1 cellular context compared by ENCODE assay signal in the genomic region with DNA sequence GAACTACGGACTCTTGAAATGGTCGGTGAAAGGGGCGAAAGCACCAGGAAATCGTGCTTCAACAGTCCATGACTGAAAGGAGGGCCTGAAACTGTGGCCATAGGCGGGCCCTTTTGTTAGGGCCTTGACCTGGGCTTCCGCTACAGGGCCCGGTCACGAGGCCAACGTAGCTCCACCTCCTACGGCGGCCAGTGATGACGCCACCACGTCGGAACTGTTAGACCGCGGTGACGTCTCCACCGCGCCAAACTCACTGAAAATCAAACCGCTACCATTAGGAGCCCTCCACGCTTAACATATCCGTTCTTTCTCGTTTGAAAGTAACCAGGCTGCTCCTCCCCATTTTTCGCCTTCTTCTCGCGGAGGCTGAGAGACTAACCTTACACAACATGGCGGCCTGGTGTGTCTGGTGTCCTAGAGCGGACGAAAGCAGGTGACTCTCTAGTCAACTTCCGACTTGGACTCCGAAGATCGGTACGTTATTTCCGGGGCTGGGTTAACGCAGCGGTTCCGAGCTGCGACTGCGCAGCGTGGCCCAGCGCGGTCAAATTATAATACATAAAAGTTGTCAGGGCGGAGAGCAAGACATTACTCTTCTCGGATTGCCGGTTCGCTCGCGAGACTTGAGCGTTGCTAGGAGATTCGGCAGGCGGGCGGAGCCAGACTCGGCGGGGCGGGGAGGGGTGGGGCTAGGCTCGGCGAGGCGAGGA.
TF ChIP-seq lines count a peak whose summit lies in the region.

No MANE protein-coding gene starts in this region.

TF ChIP-seq in HEK293, 187 proteins besides CTCF, POLR2A, EP300 and RAD21 (continued from another document):
- TF ChIP-seq, protein P1, sequence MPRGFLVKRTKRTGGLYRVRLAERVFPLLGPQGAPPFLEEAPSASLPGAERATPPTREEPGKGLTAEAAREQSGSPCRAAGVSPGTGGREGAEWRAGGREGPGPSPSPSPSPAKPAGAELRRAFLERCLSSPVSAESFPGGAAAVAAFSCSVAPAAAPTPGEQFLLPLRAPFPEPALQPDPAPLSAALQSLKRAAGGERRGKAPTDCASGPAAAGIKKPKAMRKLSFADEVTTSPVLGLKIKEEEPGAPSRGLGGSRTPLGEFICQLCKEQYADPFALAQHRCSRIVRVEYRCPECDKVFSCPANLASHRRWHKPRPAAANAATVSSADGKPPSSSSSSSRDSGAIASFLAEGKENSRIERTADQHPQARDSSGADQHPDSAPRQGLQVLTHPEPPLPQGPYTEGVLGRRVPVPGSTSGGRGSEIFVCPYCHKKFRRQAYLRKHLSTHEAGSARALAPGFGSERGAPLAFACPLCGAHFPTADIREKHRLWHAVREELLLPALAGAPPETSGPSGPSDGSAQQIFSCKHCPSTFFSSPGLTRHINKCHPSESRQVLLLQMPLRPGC (tag by site-specific recombination; IDR thresholded peaks at IDR 0.05) = peak; percentile 90
- TF ChIP-seq ZBTB8A (tag by site-specific recombination; IDR thresholded peaks at IDR 0.05) = no peak; the same call in 1 of the 2 replicates
- peak; percentile 97 for TF ChIP-seq YY1 (tag by site-specific recombination; IDR thresholded peaks at IDR 0.05)
- peak; percentile 29; the same call in 1 of the 2 replicates for TF ChIP-seq TRIM28 (IDR thresholded peaks at IDR 0.05; ENCODE audit: borderline replicate concordance, low read length)
- TF ChIP-seq ZNF76 (tag by site-specific recombination; IDR thresholded peaks at IDR 0.05; ENCODE audit: borderline replicate concordance, low read depth) = peak; percentile 88
- TF ChIP-seq, protein P2, sequence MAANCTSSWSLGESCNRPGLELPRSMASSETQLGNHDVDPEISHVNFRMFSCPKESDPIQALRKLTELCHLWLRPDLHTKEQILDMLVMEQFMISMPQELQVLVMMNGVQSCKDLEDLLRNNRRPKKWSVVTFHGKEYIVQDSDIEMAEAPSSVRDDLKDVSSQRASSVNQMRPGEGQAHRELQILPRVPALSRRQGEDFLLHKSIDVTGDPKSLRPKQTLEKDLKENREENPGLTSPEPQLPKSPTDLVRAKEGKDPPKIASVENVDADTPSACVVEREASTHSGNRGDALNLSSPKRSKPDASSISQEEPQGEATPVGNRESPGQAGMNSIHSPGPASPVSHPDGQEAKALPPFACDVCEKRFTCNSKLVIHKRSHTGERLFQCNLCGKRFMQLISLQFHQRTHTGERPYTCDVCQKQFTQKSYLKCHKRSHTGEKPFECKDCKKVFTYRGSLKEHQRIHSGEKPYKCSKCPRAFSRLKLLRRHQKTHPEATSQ (tag by site-specific recombination; IDR thresholded peaks at IDR 0.05) = peak; percentile 93
- TF ChIP-seq ZNF843 (tag by site-specific recombination; IDR thresholded peaks at IDR 0.05) = peak; percentile 80
- TF ChIP-seq ZSCAN23 (tag by site-specific recombination; IDR thresholded peaks at IDR 0.05) = peak; percentile 89; the same call in 1 of the 2 replicates
- TF ChIP-seq ZNF37A (tag by site-specific recombination; IDR thresholded peaks at IDR 0.05) = no peak
- TF ChIP-seq, protein P3, sequence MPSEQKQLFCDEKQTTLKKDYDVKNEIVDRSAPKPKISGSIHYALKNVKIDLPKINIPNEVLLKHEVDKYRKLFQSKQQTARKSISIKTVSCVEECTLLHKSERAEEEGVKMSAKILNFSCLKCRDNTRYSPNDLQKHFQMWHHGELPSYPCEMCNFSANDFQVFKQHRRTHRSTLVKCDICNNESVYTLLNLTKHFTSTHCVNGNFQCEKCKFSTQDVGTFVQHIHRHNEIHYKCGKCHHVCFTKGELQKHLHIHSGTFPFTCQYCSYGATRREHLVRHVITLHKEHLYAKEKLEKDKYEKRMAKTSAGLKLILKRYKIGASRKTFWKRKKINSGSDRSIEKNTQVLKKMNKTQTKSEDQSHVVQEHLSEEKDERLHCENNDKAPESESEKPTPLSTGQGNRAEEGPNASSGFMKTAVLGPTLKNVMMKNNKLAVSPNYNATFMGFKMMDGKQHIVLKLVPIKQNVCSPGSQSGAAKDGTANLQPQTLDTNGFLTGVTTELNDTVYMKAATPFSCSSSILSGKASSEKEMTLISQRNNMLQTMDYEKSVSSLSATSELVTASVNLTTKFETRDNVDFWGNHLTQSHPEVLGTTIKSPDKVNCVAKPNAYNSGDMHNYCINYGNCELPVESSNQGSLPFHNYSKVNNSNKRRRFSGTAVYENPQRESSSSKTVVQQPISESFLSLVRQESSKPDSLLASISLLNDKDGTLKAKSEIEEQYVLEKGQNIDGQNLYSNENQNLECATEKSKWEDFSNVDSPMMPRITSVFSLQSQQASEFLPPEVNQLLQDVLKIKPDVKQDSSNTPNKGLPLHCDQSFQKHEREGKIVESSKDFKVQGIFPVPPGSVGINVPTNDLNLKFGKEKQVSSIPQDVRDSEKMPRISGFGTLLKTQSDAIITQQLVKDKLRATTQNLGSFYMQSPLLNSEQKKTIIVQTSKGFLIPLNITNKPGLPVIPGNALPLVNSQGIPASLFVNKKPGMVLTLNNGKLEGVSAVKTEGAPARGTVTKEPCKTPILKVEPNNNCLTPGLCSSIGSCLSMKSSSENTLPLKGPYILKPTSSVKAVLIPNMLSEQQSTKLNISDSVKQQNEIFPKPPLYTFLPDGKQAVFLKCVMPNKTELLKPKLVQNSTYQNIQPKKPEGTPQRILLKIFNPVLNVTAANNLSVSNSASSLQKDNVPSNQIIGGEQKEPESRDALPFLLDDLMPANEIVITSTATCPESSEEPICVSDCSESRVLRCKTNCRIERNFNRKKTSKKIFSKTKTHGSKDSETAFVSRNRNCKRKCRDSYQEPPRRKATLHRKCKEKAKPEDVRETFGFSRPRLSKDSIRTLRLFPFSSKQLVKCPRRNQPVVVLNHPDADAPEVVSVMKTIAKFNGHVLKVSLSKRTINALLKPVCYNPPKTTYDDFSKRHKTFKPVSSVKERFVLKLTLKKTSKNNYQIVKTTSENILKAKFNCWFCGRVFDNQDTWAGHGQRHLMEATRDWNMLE (tag by site-specific recombination; conservative IDR thresholded peaks at IDR 0.05; ENCODE audit: low read depth) = peak; percentile 99
- no peak for TF ChIP-seq ZNF140 (tag by site-specific recombination; IDR thresholded peaks at IDR 0.05)
- TF ChIP-seq KLF1 (tag by site-specific recombination; IDR thresholded peaks at IDR 0.05) = no peak
- TF ChIP-seq ZNF610 (tag by site-specific recombination; IDR thresholded peaks at IDR 0.05; ENCODE audit: borderline replicate concordance) = peak; percentile 80
- TF ChIP-seq ZFP37 (tag by site-specific recombination; IDR thresholded peaks at IDR 0.05) = peak; percentile 81; the same call in 1 of the 2 replicates
- TF ChIP-seq ZNF311 (tag by site-specific recombination; IDR thresholded peaks at IDR 0.05; ENCODE audit: borderline replicate concordance) = no peak
- TF ChIP-seq SCRT1 (tag by site-specific recombination; IDR thresholded peaks at IDR 0.05; ENCODE audit: borderline replicate concordance) = no peak
- TF ChIP-seq ZNF121 (tag by site-specific recombination; IDR thresholded peaks at IDR 0.05) = peak; percentile 42; the same call in 1 of the 2 replicates
- TF ChIP-seq, protein P4, sequence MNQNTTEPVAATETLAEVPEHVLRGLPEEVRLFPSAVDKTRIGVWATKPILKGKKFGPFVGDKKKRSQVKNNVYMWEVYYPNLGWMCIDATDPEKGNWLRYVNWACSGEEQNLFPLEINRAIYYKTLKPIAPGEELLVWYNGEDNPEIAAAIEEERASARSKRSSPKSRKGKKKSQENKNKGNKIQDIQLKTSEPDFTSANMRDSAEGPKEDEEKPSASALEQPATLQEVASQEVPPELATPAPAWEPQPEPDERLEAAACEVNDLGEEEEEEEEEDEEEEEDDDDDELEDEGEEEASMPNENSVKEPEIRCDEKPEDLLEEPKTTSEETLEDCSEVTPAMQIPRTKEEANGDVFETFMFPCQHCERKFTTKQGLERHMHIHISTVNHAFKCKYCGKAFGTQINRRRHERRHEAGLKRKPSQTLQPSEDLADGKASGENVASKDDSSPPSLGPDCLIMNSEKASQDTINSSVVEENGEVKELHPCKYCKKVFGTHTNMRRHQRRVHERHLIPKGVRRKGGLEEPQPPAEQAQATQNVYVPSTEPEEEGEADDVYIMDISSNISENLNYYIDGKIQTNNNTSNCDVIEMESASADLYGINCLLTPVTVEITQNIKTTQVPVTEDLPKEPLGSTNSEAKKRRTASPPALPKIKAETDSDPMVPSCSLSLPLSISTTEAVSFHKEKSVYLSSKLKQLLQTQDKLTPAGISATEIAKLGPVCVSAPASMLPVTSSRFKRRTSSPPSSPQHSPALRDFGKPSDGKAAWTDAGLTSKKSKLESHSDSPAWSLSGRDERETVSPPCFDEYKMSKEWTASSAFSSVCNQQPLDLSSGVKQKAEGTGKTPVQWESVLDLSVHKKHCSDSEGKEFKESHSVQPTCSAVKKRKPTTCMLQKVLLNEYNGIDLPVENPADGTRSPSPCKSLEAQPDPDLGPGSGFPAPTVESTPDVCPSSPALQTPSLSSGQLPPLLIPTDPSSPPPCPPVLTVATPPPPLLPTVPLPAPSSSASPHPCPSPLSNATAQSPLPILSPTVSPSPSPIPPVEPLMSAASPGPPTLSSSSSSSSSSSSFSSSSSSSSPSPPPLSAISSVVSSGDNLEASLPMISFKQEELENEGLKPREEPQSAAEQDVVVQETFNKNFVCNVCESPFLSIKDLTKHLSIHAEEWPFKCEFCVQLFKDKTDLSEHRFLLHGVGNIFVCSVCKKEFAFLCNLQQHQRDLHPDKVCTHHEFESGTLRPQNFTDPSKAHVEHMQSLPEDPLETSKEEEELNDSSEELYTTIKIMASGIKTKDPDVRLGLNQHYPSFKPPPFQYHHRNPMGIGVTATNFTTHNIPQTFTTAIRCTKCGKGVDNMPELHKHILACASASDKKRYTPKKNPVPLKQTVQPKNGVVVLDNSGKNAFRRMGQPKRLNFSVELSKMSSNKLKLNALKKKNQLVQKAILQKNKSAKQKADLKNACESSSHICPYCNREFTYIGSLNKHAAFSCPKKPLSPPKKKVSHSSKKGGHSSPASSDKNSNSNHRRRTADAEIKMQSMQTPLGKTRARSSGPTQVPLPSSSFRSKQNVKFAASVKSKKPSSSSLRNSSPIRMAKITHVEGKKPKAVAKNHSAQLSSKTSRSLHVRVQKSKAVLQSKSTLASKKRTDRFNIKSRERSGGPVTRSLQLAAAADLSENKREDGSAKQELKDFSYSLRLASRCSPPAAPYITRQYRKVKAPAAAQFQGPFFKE (tag by site-specific recombination; IDR thresholded peaks at IDR 0.05; ENCODE audit: borderline replicate concordance) = no peak
- TF ChIP-seq, protein P5, sequence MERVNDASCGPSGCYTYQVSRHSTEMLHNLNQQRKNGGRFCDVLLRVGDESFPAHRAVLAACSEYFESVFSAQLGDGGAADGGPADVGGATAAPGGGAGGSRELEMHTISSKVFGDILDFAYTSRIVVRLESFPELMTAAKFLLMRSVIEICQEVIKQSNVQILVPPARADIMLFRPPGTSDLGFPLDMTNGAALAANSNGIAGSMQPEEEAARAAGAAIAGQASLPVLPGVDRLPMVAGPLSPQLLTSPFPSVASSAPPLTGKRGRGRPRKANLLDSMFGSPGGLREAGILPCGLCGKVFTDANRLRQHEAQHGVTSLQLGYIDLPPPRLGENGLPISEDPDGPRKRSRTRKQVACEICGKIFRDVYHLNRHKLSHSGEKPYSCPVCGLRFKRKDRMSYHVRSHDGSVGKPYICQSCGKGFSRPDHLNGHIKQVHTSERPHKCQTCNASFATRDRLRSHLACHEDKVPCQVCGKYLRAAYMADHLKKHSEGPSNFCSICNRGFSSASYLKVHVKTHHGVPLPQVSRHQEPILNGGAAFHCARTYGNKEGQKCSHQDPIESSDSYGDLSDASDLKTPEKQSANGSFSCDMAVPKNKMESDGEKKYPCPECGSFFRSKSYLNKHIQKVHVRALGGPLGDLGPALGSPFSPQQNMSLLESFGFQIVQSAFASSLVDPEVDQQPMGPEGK (tag by site-specific recombination; IDR thresholded peaks at IDR 0.05) = no peak
- TF ChIP-seq, protein P6, sequence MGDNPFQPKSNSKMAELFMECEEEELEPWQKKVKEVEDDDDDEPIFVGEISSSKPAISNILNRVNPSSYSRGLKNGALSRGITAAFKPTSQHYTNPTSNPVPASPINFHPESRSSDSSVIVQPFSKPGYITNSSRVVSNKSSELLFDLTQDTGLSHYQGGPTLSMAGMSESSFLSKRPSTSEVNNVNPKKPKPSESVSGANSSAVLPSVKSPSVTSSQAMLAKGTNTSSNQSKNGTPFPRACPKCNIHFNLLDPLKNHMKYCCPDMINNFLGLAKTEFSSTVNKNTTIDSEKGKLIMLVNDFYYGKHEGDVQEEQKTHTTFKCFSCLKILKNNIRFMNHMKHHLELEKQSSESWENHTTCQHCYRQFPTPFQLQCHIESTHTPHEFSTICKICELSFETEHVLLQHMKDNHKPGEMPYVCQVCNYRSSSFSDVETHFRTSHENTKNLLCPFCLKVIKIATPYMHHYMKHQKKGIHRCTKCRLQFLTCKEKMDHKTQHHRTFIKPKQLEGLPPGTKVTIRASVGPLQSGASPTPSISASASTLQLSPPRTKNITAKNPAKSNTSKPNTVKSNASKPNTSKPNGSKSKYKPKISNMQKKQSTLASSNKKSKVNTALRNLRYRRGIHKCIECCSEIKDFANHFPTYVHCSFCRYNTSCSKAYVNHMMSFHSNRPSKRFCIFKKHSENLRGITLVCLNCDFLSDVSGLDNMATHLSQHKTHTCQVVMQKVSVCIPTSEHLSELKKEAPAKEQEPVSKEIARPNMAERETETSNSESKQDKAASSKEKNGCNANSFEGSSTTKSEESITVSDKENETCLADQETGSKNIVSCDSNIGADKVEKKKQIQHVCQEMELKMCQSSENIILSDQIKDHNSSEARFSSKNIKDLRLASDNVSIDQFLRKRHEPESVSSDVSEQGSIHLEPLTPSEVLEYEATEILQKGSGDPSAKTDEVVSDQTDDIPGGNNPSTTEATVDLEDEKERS (tag by site-specific recombination; IDR thresholded peaks at IDR 0.05) = peak; percentile 89; the same call in 1 of the 2 replicates
- TF ChIP-seq ZNF558 (tag by site-specific recombination; IDR thresholded peaks at IDR 0.05) = peak; percentile 84
- TF ChIP-seq ZSCAN30 (tag by site-specific recombination; IDR thresholded peaks at IDR 0.05) = peak; percentile 78; the same call in 1 of the 2 replicates
- peak; percentile 89 for TF ChIP-seq ZBTB17 (tag by site-specific recombination; IDR thresholded peaks at IDR 0.05)
- TF ChIP-seq ZBTB20 (tag by site-specific recombination; IDR thresholded peaks at IDR 0.05) = peak; percentile 35; the same call in 1 of the 2 replicates
- peak; percentile 99 for TF ChIP-seq ZBTB21 (tag by site-specific recombination; IDR thresholded peaks at IDR 0.05)
